13 cellular contexts compared by ENCODE assay signal in the genomic region with DNA sequence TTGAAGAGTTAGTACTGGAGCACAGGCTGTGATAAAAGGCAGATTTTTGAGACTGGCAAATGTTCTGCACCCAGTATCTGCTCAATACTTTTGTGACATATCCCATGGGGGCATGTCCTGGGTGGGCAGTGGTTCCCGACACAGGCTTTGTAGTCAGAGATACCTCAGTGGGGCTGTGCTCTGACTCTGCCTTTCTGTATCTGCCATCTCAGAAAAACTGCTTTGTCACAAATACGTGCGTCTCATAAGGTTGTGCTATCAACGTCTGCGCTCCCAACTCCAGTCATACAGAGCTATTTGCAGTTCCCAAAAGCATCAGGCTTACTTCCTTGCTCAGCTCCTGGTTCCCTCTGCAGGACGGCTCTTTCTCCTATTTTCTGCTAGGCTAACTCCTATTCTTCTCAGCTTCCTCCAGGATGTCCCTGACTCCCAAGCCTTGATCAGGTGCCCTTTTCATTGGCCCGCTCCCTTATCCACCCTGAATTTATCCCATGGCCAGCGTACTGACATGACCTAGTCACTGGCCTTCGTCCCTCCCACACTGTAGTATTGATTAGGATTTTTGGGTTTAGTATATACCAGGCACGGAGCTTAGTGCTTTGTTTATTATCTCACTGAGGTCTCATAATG.
"Had no signal": no experiment of that assay in that cellular context is flagged by ENCODE, and none has a peak within 500 bp of the region (broad histone marks: within the 10 kb centered on the region; RNA-seq: fewer than 3 reads in every experiment).

No MANE protein-coding gene starts in this region.

- H3K4me3 ChIP-seq: coronary artery, esophagus muscularis mucosa, gastrocnemius medialis had no signal

- H3K9me3 Mint-ChIP-seq: naive thymus-derived CD4-positive, alpha-beta T cell; neural crest cell; type B pancreatic cell had no signal

- H3K9me3 ChIP-seq: esophagus muscularis mucosa, gastrocnemius medialis had no signal

- ATAC-seq: gastrocnemius medialis; naive thymus-derived CD4-positive, alpha-beta T cell had no signal

- H3K27ac ChIP-seq: coronary artery, epithelial cell of prostate, esophagus muscularis mucosa had no signal

- H3K27me3 ChIP-seq: esophagus muscularis mucosa, gastrocnemius medialis had no signal

- H3K4me3 Mint-ChIP-seq: naive thymus-derived CD4-positive, alpha-beta T cell; neural crest cell; type B pancreatic cell had no signal

- DNase-seq: effector memory CD4-positive, alpha-beta T cell; gastrocnemius medialis; left colon; mammary epithelial cell; naive thymus-derived CD4-positive, alpha-beta T cell; posterior cingulate gyrus; stimulated activated CD4-positive, alpha-beta T cell treated with anti-CD3 and anti-CD28 coated beads, Interleukin-12 subunit alpha, Interleukin-12 subunit beta, amount 100 ng/mL, for 4 hours; stimulated activated naive CD4-positive, alpha-beta T cell treated with Interleukin-2 at 50 U/mL for 16 hours had no signal

- H3K27ac Mint-ChIP-seq: naive thymus-derived CD4-positive, alpha-beta T cell; type B pancreatic cell had no signal

- H3K27me3 Mint-ChIP-seq: naive thymus-derived CD4-positive, alpha-beta T cell; type B pancreatic cell had no signal
